8 cellular contexts compared by ENCODE assay signal in the genomic region with DNA sequence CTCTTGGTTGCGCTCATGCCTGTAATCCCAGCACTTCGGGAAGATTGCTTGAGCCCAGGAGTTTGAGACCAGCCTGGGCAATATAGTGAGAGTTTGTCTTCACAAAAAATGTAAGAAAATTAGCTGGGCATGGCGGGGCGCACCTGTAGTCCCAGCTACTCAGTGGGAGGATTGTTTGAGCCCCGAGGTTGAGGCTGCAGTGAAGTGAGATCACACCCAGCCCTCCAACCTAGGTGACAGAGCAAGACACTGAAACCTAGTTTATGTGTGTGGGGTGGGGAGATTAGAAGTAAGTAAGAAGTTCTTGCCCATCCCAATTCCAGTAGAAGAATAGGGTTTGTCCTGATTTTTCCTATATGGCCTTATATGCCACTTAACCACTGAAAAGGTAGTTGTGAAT. TPM values are rescaled to one million over a fixed set of nuclear protein-coding genes. Genes with fewer than 3 reads are reported as not detected.
A peak's percentile ranks its signal among the peaks of the same experiment; 100 is the strongest.
DNase-seq lines count a peak whose midpoint lies in the region; ATAC-seq lines count a peak whose summit lies in the region.

No MANE protein-coding gene starts in this region.

- H3K9me3 Mint-ChIP-seq in activated CD4-positive, alpha-beta T cell treated with anti-CD3 and anti-CD28 coated beads for 36 hours (ENCODE audit: low read depth), result no peaks in the 10 kb centered on the region
- no peaks in the 10 kb centered on the region for H3K9me3 Mint-ChIP-seq in stimulated activated naive CD8-positive, alpha-beta T cell treated with anti-CD3 and anti-CD28 coated beads, Interleukin-15, amount 100 ng/mL, for 72 hours

- H3K4me1 Mint-ChIP-seq in activated CD4-positive, alpha-beta T cell treated with anti-CD3 and anti-CD28 coated beads for 36 hours, result peaks cover 53% of the 10 kb centered on the region
- H3K4me1 Mint-ChIP-seq in stimulated activated naive CD8-positive, alpha-beta T cell treated with anti-CD3 and anti-CD28 coated beads, Interleukin-15, amount 100 ng/mL, for 72 hours, result peaks cover 54% of the 10 kb centered on the region

- no peak for ATAC-seq in activated CD4-positive, alpha-beta T cell treated with anti-CD3 and anti-CD28 coated beads for 36 hours
- no peak for ATAC-seq in stimulated activated naive CD8-positive, alpha-beta T cell treated with anti-CD3 and anti-CD28 coated beads, Interleukin-15, amount 100 ng/mL, for 72 hours
- ATAC-seq in HG03196 (IDR thresholded peaks at IDR 0.05; ENCODE audit: unreplicated experiment), result no peak

- no peaks in the 10 kb centered on the region for H3K27me3 Mint-ChIP-seq in activated CD4-positive, alpha-beta T cell treated with anti-CD3 and anti-CD28 coated beads for 36 hours
- no peaks in the 10 kb centered on the region for H3K27me3 Mint-ChIP-seq in stimulated activated naive CD8-positive, alpha-beta T cell treated with anti-CD3 and anti-CD28 coated beads, Interleukin-15, amount 100 ng/mL, for 72 hours

- intact Hi-C loops in activated CD4-positive, alpha-beta T cell treated with anti-CD3 and anti-CD28 coated beads for 36 hours (cut with DNase I, micrococcal nuclease), result loop anchor here (2.0 to 10.0 kb wide), 14 partner anchors 49 to 1583 kb away; a partner anchor contains a TSS

- DNase-seq in activated CD4-positive, alpha-beta T cell treated with anti-CD3 and anti-CD28 coated beads for 36 hours, result peak; percentile 34
- DNase-seq in activated CD4-positive, alpha-beta T cell treated with anti-CD3 and anti-CD28 coated beads for 1 hour, result no peak
- DNase-seq in activated T-cell treated with anti-CD3 and anti-CD28 coated beads, Interleukin-2, amount 50 U/mL, for 48 hours, result peak; percentile 34 to 43
- DNase-seq in stimulated activated naive CD8-positive, alpha-beta T cell treated with anti-CD3 and anti-CD28 coated beads, Interleukin-15, amount 100 ng/mL, for 72 hours, result no peak
- no peak for DNase-seq in NOMO-1 (lab: John Stamatoyannopoulos, UW; ENCODE audit: unreplicated experiment in 2 of 2)
- DNase-seq in activated gamma-delta T cell (lab: John Stamatoyannopoulos, UW), result no peak

- H3K36me3 Mint-ChIP-seq in activated CD4-positive, alpha-beta T cell treated with anti-CD3 and anti-CD28 coated beads for 36 hours (ENCODE audit: low read depth), result peaks cover 71% of the 10 kb centered on the region

- CTCF ChIA-PET in activated CD4-positive, alpha-beta T cell treated with anti-CD3 and anti-CD28 coated beads for 36 hours (lab: Charles Lee), result interaction anchor here (1.4 to 1.7 kb wide), 2 partner anchors 16 to 25 kb away, joined by 3 to 6 read pairs; no protein-coding TSS in a partner anchor

- H3K27ac Mint-ChIP-seq in activated CD4-positive, alpha-beta T cell treated with anti-CD3 and anti-CD28 coated beads for 36 hours, result peak overlapping the region; percentile 95
- peak overlapping the region; percentile 99 to 100 for H3K27ac Mint-ChIP-seq in stimulated activated naive CD8-positive, alpha-beta T cell treated with anti-CD3 and anti-CD28 coated beads, Interleukin-15, amount 100 ng/mL, for 72 hours

- peak overlapping the region; percentile 6 for H3K4me3 ChIP-seq in iPS-11a (ENCODE audit: low read depth, low read length)

- H3K4me3 Mint-ChIP-seq in activated CD4-positive, alpha-beta T cell treated with anti-CD3 and anti-CD28 coated beads for 36 hours, result peak overlapping the region; percentile 84
- H3K4me3 Mint-ChIP-seq in stimulated activated naive CD8-positive, alpha-beta T cell treated with anti-CD3 and anti-CD28 coated beads, Interleukin-15, amount 100 ng/mL, for 72 hours, result peak overlapping the region; percentile 87

- POLR2A ChIA-PET in activated CD4-positive, alpha-beta T cell treated with anti-CD3 and anti-CD28 coated beads for 36 hours (lab: Charles Lee), result interaction anchor here (0.6 kb wide), 1 partner anchor 36 kb away, joined by 3 read pairs; no protein-coding TSS in a partner anchor

RNA-seq across cellular contexts. Expression of a gene that starts 2.0 kb away (rescaled TPM):
- total RNA-seq in activated CD4-positive, alpha-beta T cell treated with anti-CD3 and anti-CD28 coated beads for 36 hours, result 1,000 to 10,000 TPM; 1,359 to 1,602 TPM

RNA-seq across cellular contexts. Expression of a gene that starts 48.9 kb away (rescaled TPM):
- total RNA-seq in activated CD4-positive, alpha-beta T cell treated with anti-CD3 and anti-CD28 coated beads for 36 hours, result 10 to 100 TPM; 28.5 to 32.6 TPM

Comparison
In these comparisons a context has a peak if more than half of its experiments do, and no peak if none do; other contexts are left out.
1. DNase-seq: peak in activated CD4-positive, alpha-beta T cell treated with anti-CD3 and anti-CD28 coated beads for 36 hours (single experiment) and activated T-cell treated with anti-CD3 and anti-CD28 coated beads, Interleukin-2, amount 50 U/mL, for 48 hours (2 of 2); none in activated CD4-positive, alpha-beta T cell treated with anti-CD3 and anti-CD28 coated beads for 1 hour (single experiment), stimulated activated naive CD8-positive, alpha-beta T cell treated with anti-CD3 and anti-CD28 coated beads, Interleukin-15, amount 100 ng/mL, for 72 hours (0 of 2), NOMO-1 (0 of 2) and activated gamma-delta T cell (single experiment).